ENCODE assay signal across 30 cellular contexts in genomic region chr21:29205009-29205408, GRCh38.
"Had no signal": no experiment of that assay in that cellular context is flagged by ENCODE, and none has a peak within 500 bp of the region (broad histone marks: within the 10 kb centered on the region; RNA-seq: fewer than 3 reads in every experiment).

No MANE protein-coding gene starts in this region.

- FAIRE-seq: colon had no signal

- DNase-seq: activated CD4-positive, alpha-beta memory T cell treated with anti-CD3 and anti-CD28 coated beads for 36 hours; activated CD4-positive, alpha-beta T cell treated with anti-CD3 and anti-CD28 coated beads for 48 hours; activated CD8-positive, alpha-beta memory T cell treated with anti-CD3 and anti-CD28 coated beads, Interleukin-2, amount 50 U/mL, for 48 hours; activated CD8-positive, alpha-beta T cell treated with anti-CD3 and anti-CD28 coated beads, Interleukin-2, amount 10 ng/mL, durations not matched to agents 7 days and 5 days; activated effector memory CD4-positive, alpha-beta T cell treated with Interleukin-2 at 50 U/mL for 16 hours; activated gamma-delta T cell treated with Interleukin-2 at 50 U/mL for 16 hours; activated naive CD4-positive, alpha-beta T cell treated with Interleukin-2 at 50 U/mL for 16 hours; activated naive CD8-positive, alpha-beta T cell treated with anti-CD3 and anti-CD28 coated beads for 36 hours; activated naive CD8-positive, alpha-beta T cell treated with anti-CD3 and anti-CD28 coated beads, Interleukin-2, amount 50 U/mL, for 24 hours; activated T-cell treated with anti-CD3 and anti-CD28 coated beads for 4 hours; activated T-cell treated with anti-CD3 and anti-CD28 coated beads, Interleukin-2, amount 50 U/mL, for 24 hours; activated T-cell treated with anti-CD3 and anti-CD28 coated beads, Interleukin-2, amount 50 U/mL, for 72 hours; adrenal gland; amygdala; aorta; body of pancreas; caudate nucleus; cortex of kidney; dermis blood vessel endothelial cell; effector CD4-positive, alpha-beta T cell; effector memory CD8-positive, alpha-beta T cell; erythroblast; foreskin keratinocyte; gastrocnemius medialis; glutamatergic neuron; heart left ventricle; hypothalamus; T-helper 2 cell had no signal

- H3K27ac Mint-ChIP-seq: activated CD4-positive, alpha-beta memory T cell treated with anti-CD3 and anti-CD28 coated beads for 36 hours; activated CD8-positive, alpha-beta T cell treated with anti-CD3 and anti-CD28 coated beads, Interleukin-2, amount 10 ng/mL, durations not matched to agents 7 days and 5 days; activated naive CD4-positive, alpha-beta T cell treated with anti-CD3 and anti-CD28 coated beads, Interleukin-2, amount 50 U/mL, for 24 hours; activated naive CD8-positive, alpha-beta T cell treated with anti-CD3 and anti-CD28 coated beads for 36 hours; activated naive CD8-positive, alpha-beta T cell treated with anti-CD3 and anti-CD28 coated beads, Interleukin-2, amount 50 U/mL, for 24 hours; activated T-cell treated with anti-CD3 and anti-CD28 coated beads, Interleukin-2, amount 50 U/mL, for 24 hours; activated T-cell treated with anti-CD3 and anti-CD28 coated beads, Interleukin-2, amount 50 U/mL, for 72 hours; effector memory CD8-positive, alpha-beta T cell had no signal

- ATAC-seq: activated CD8-positive, alpha-beta T cell treated with anti-CD3 and anti-CD28 coated beads, Interleukin-2, amount 10 ng/mL, durations not matched to agents 7 days and 5 days; activated naive CD8-positive, alpha-beta T cell treated with anti-CD3 and anti-CD28 coated beads, Interleukin-2, amount 50 U/mL, for 24 hours; activated T-cell treated with anti-CD3 and anti-CD28 coated beads, Interleukin-2, amount 50 U/mL, for 72 hours; body of pancreas; effector memory CD8-positive, alpha-beta T cell; foreskin keratinocyte; gastrocnemius medialis; heart left ventricle had no signal

- H3K4me3 Mint-ChIP-seq: activated CD4-positive, alpha-beta memory T cell treated with anti-CD3 and anti-CD28 coated beads for 36 hours; activated CD8-positive, alpha-beta T cell treated with anti-CD3 and anti-CD28 coated beads, Interleukin-2, amount 10 ng/mL, durations not matched to agents 7 days and 5 days; activated naive CD4-positive, alpha-beta T cell treated with anti-CD3 and anti-CD28 coated beads, Interleukin-2, amount 50 U/mL, for 24 hours; activated naive CD8-positive, alpha-beta T cell treated with anti-CD3 and anti-CD28 coated beads for 36 hours; activated naive CD8-positive, alpha-beta T cell treated with anti-CD3 and anti-CD28 coated beads, Interleukin-2, amount 50 U/mL, for 24 hours; activated T-cell treated with anti-CD3 and anti-CD28 coated beads, Interleukin-2, amount 50 U/mL, for 24 hours; activated T-cell treated with anti-CD3 and anti-CD28 coated beads, Interleukin-2, amount 50 U/mL, for 72 hours; effector memory CD8-positive, alpha-beta T cell had no signal
